Comparison of ENCODE assay signal across 11 cellular contexts in genomic region chr4:38082424-38083374, GRCh38.
A peak's percentile ranks its signal among the peaks of the same experiment; 100 is the strongest.
DNase-seq lines count a peak whose midpoint lies in the region; ATAC-seq, FAIRE-seq and TF ChIP-seq lines count a peak whose summit lies in the region.
"Had no signal": no experiment of that assay in that cellular context is flagged by ENCODE, and none has a peak within 500 bp of the region (broad histone marks: within the 10 kb centered on the region; RNA-seq: fewer than 3 reads in every experiment).

No MANE protein-coding gene starts in this region.

- no peak overlapping the region for H3K18ac ChIP-seq in neuronal stem cell (ENCODE audit: low read length)

- H3K23ac ChIP-seq in neuronal stem cell (ENCODE audit: low read depth, low read length, poor library complexity), result no peak overlapping the region

- TF ChIP-seq POLR2A in GM12878 (IDR thresholded peaks at IDR 0.05; ENCODE audit: low read depth, low read length) (no peak), stomach (IDR thresholded peaks at IDR 0.05) (no peak)

- BruUV-seq in GM12878 (replicated peaks; lab: Mats Ljungman, UMichigan), result no TSS peak

- H3K9ac ChIP-seq in GM12878 (ENCODE audit: control insufficient read depth, insufficient read depth, low read length), result no peak overlapping the region
- H3K9ac ChIP-seq in neuronal stem cell (ENCODE audit: low read depth, low read length, poor library complexity), result no peak overlapping the region

- no peak overlapping the region for H2BK12ac ChIP-seq in neuronal stem cell (ENCODE audit: low read length)

- DNase-seq in HT1080 (ENCODE audit: low read depth), result peak; percentile 53
- DNase-seq in GM12878 (ENCODE audit: low read depth, low spot score), result no peak
- DNase-seq in kidney tubule cell (ENCODE audit: low spot score), result peak; percentile 78
- no peak for DNase-seq in stomach
- DNase-seq in neuronal stem cell (ENCODE audit: low spot score), result no peak
- DNase-seq in COR-L47 (lab: John Stamatoyannopoulos, UW), result no peak
- DNase-seq in COLO829 (ENCODE audit: low spot score), result no peak
- no peak for DNase-seq in activated CD4-positive, alpha-beta memory T cell treated with anti-CD3 and anti-CD28 coated beads, Interleukin-2, amount 10 ng/mL, durations not matched to agents 7 days and 5 days
- DNase-seq: activated naive CD8-positive, alpha-beta T cell treated with anti-CD3 and anti-CD28 coated beads, Interleukin-2, amount 10 ng/mL, durations not matched to agents 7 days and 5 days; NCI-H2029; T-cell had no signal

- TF ChIP-seq CTCF in GM12878 (IDR thresholded peaks at IDR 0.05 in 2 of 3, conservative IDR thresholded peaks at IDR 0.05 in 1 of 3; ENCODE audit: control insufficient read depth in 2 of 3, extremely low read depth in 1 of 3, insufficient read depth in 1 of 3, low read depth in 3 of 3, low read length in 3 of 3) (no peak), stomach (IDR thresholded peaks at IDR 0.05) (no peak)

- ATAC-seq in GM12878, result peak; percentile 21; the same call in 2 of the 3 replicates
- ATAC-seq: T-cell had no signal

- H3K4ac ChIP-seq in neuronal stem cell (ENCODE audit: low read length), result no peak overlapping the region

- H3K4me2 ChIP-seq in GM12878 (ENCODE audit: control insufficient read depth, insufficient read depth), result no peak overlapping the region
- no peak overlapping the region for H3K4me2 ChIP-seq in neuronal stem cell (ENCODE audit: insufficient read depth, low read length, poor library complexity, severe bottlenecking)

- no peak for TF ChIP-seq EP300 in GM12878 (IDR thresholded peaks at IDR 0.05; ENCODE audit: borderline replicate concordance in 1 of 2, control insufficient read depth in 1 of 2, low read depth in 2 of 2, low read length in 2 of 2)
- no peak for TF ChIP-seq EP300 in stomach (IDR thresholded peaks at IDR 0.05)

- H3K4me3 Mint-ChIP-seq in activated CD4-positive, alpha-beta memory T cell treated with anti-CD3 and anti-CD28 coated beads, Interleukin-2, amount 10 ng/mL, durations not matched to agents 7 days and 5 days, result no peak overlapping the region
- H3K4me3 Mint-ChIP-seq: activated naive CD8-positive, alpha-beta T cell treated with anti-CD3 and anti-CD28 coated beads, Interleukin-2, amount 10 ng/mL, durations not matched to agents 7 days and 5 days; T-cell had no signal

- H3K79me1 ChIP-seq in neuronal stem cell (ENCODE audit: low read depth, low read length), result no peaks in the 10 kb centered on the region

- H4K8ac ChIP-seq in neuronal stem cell (ENCODE audit: low read depth, low read length), result no peak overlapping the region

- H3K27me3 ChIP-seq in GM12878 (replicated peaks in 1 of 2; ENCODE audit: control insufficient read depth in 2 of 2, insufficient read depth in 2 of 2, low read length in 1 of 2), result no peaks in the 10 kb centered on the region
- H3K27me3 ChIP-seq in stomach, result no peaks in the 10 kb centered on the region
- no peaks in the 10 kb centered on the region for H3K27me3 ChIP-seq in neuronal stem cell (ENCODE audit: control insufficient read depth in 3 of 3, insufficient read depth in 3 of 3, low read depth in 1 of 3, low read length in 3 of 3)

- peaks cover 8% of the 10 kb centered on the region for H3K4me1 Mint-ChIP-seq in activated CD4-positive, alpha-beta memory T cell treated with anti-CD3 and anti-CD28 coated beads, Interleukin-2, amount 10 ng/mL, durations not matched to agents 7 days and 5 days
- H3K4me1 Mint-ChIP-seq: activated naive CD8-positive, alpha-beta T cell treated with anti-CD3 and anti-CD28 coated beads, Interleukin-2, amount 10 ng/mL, durations not matched to agents 7 days and 5 days had no signal

- H3K9me3 ChIP-seq in GM12878 (replicated peaks; ENCODE audit: control insufficient read depth, insufficient read depth, low read length) (no peaks in the 10 kb centered on the region; the same call in 2 of the 3 replicates), stomach (no peaks in the 10 kb centered on the region), neuronal stem cell (replicated peaks in 1 of 2; ENCODE audit: control insufficient read depth in 2 of 2, insufficient read depth in 1 of 2, low read depth in 1 of 2, low read length in 2 of 2) (no peaks in the 10 kb centered on the region)

- TF ChIP-seq RAD21 in GM12878 (IDR thresholded peaks at IDR 0.05; ENCODE audit: insufficient read depth, low read depth, low read length), result no peak

- H2BK5ac ChIP-seq in neuronal stem cell (ENCODE audit: low read length), result no peak overlapping the region

- RAD21 ChIA-PET in GM12878 (lab: Charles Lee; ENCODE audit: unreplicated experiment), result interaction anchor here (1.0 to 8.3 kb wide), 3 partner anchors 23 to 97 kb away, joined by 4 to 128 read pairs (median 4); no protein-coding TSS in a partner anchor

- H2BK120ac ChIP-seq in neuronal stem cell (ENCODE audit: low read depth, low read length), result no peak overlapping the region

- H4K91ac ChIP-seq in neuronal stem cell (ENCODE audit: low read depth, low read length, poor library complexity), result no peak overlapping the region

- intact Hi-C loops in GM12878 (cut with micrococcal nuclease; ENCODE audit: unreplicated experiment) (no loop called here), stomach (cut with DNase I; ENCODE audit: low total_unique reads) (no loop called here)

- H3K27ac ChIP-seq in GM12878 (ENCODE audit: control insufficient read depth, insufficient read depth), result no peak overlapping the region
- H3K27ac ChIP-seq in stomach, result peak overlapping the region; percentile 39 to 82 (median 76)
- no peak overlapping the region for H3K27ac ChIP-seq in neuronal stem cell (replicated peaks; ENCODE audit: low read length)

- H3K4me1 ChIP-seq in GM12878 (ENCODE audit: control insufficient read depth, insufficient read depth, low read length) (peaks cover 17% of the 10 kb centered on the region), stomach (peaks cover 22 to 91% (median 40%) of the 10 kb centered on the region in 4 donors), neuronal stem cell (ENCODE audit: control insufficient read depth in 2 of 2, insufficient read depth in 1 of 2, low read depth in 1 of 2, low read length in 2 of 2) (peaks cover 2 to 23% of the 10 kb centered on the region in 2 donors)

- no peaks in the 10 kb centered on the region for H3K9me3 Mint-ChIP-seq in activated CD4-positive, alpha-beta memory T cell treated with anti-CD3 and anti-CD28 coated beads, Interleukin-2, amount 10 ng/mL, durations not matched to agents 7 days and 5 days
- H3K9me3 Mint-ChIP-seq: activated naive CD8-positive, alpha-beta T cell treated with anti-CD3 and anti-CD28 coated beads, Interleukin-2, amount 10 ng/mL, durations not matched to agents 7 days and 5 days; T-cell had no signal

- 93% methylated on average over 11 of the region's 11 CpGs for WGBS in GM12878 (ENCODE audit: insufficient coverage, insufficient replicate concordance, low lambda C conversion rate, missing lambda C conversion rate)
- WGBS in stomach, 5 donors, result 77 to 84% (median 80%) methylated on average over 11 of the region's 11 CpGs
- WGBS in neuronal stem cell (ENCODE audit: extremely low coverage in 2 of 2, insufficient read length in 2 of 2, insufficient replicate concordance in 1 of 2), 2 donors, result no CpG with 5 or more reads among the region's 11 CpGs

- H4K20me1 ChIP-seq in GM12878 (ENCODE audit: control insufficient read depth, insufficient read depth), result no peaks in the 10 kb centered on the region

- peaks cover 11% of the 10 kb centered on the region for H3K36me3 Mint-ChIP-seq in activated CD4-positive, alpha-beta memory T cell treated with anti-CD3 and anti-CD28 coated beads, Interleukin-2, amount 10 ng/mL, durations not matched to agents 7 days and 5 days (ENCODE audit: low read depth)

- no peak overlapping the region for H2AK5ac ChIP-seq in neuronal stem cell (ENCODE audit: low read depth, low read length)

- SMC1A ChIA-PET in GM12878 (lab: Charles Lee; ENCODE audit: uncharacterized antibody, unreplicated experiment), result interaction anchor here (1.1 to 2.2 kb wide), 8 partner anchors 8 to 593 kb away, joined by 3 to 9 read pairs (median 4); no protein-coding TSS in a partner anchor

- H2AFZ ChIP-seq in GM12878 (ENCODE audit: control insufficient read depth, low read depth, low read length) (no peak overlapping the region), neuronal stem cell (ENCODE audit: low read length) (no peak overlapping the region)

- H3K4me3 ChIP-seq in GM12878 (no peak overlapping the region), stomach (no peak overlapping the region), neuronal stem cell (ENCODE audit: low read length in 2 of 2) (no peak overlapping the region)

- no peak overlapping the region for H3K14ac ChIP-seq in neuronal stem cell (ENCODE audit: low read length)

- POLR2A ChIA-PET in GM12878 (lab: Charles Lee), result interaction anchor here (0.6 to 1.0 kb wide), 3 partner anchors 12 to 49 kb away, joined by 3 to 4 read pairs (median 3); no protein-coding TSS in a partner anchor
- POLR2A ChIA-PET in activated CD4-positive, alpha-beta memory T cell treated with anti-CD3 and anti-CD28 coated beads, Interleukin-2, amount 10 ng/mL, durations not matched to agents 7 days and 5 days (lab: Charles Lee), result interaction anchor here (1.0 to 1.3 kb wide), 2 partner anchors 8 to 52 kb away, joined by 3 to 4 read pairs; no protein-coding TSS in a partner anchor

- CTCF ChIA-PET in GM12878 (lab: Yijun Ruan, JAX), result interaction anchor here (0.6 to 1.7 kb wide), 5 partner anchors 14 to 96 kb away, joined by 3 to 6 read pairs (median 4); no protein-coding TSS in a partner anchor
- CTCF ChIA-PET in activated CD4-positive, alpha-beta memory T cell treated with anti-CD3 and anti-CD28 coated beads, Interleukin-2, amount 10 ng/mL, durations not matched to agents 7 days and 5 days (lab: Charles Lee), result interaction anchor here (0.6 to 2.0 kb wide), 5 partner anchors 8 to 97 kb away, joined by 3 to 6 read pairs (median 3); no protein-coding TSS in a partner anchor

- peaks cover 4% of the 10 kb centered on the region for H3K79me2 ChIP-seq in GM12878 (ENCODE audit: control insufficient read depth, insufficient read depth, low read length)

- H2BK15ac ChIP-seq in neuronal stem cell (ENCODE audit: low read length), result no peak overlapping the region

- no peak overlapping the region for H3K27ac Mint-ChIP-seq in activated CD4-positive, alpha-beta memory T cell treated with anti-CD3 and anti-CD28 coated beads, Interleukin-2, amount 10 ng/mL, durations not matched to agents 7 days and 5 days
- H3K27ac Mint-ChIP-seq: activated naive CD8-positive, alpha-beta T cell treated with anti-CD3 and anti-CD28 coated beads, Interleukin-2, amount 10 ng/mL, durations not matched to agents 7 days and 5 days; T-cell had no signal

- peaks cover 0 to 7% of the 10 kb centered on the region in 2 experiments; a peak in 3 of 4 replicates for H3K36me3 ChIP-seq in GM12878 (ENCODE audit: control insufficient read depth in 2 of 2, insufficient read depth in 2 of 2, low read length in 1 of 2)
- H3K36me3 ChIP-seq in stomach, result peaks cover 0 to 5% (median 2%) of the 10 kb centered on the region in 4 donors
- peaks cover 0 to 4% of the 10 kb centered on the region in 2 donors for H3K36me3 ChIP-seq in neuronal stem cell (replicated peaks in 1 of 2; ENCODE audit: control insufficient read depth in 2 of 2, insufficient read depth in 2 of 2, low read length in 2 of 2)

- H3K27me3 Mint-ChIP-seq in activated CD4-positive, alpha-beta memory T cell treated with anti-CD3 and anti-CD28 coated beads, Interleukin-2, amount 10 ng/mL, durations not matched to agents 7 days and 5 days, result no peaks in the 10 kb centered on the region
- H3K27me3 Mint-ChIP-seq: activated naive CD8-positive, alpha-beta T cell treated with anti-CD3 and anti-CD28 coated beads, Interleukin-2, amount 10 ng/mL, durations not matched to agents 7 days and 5 days; T-cell had no signal

- FAIRE-seq in GM12878 (lab: Jason Lieb, UNC), result no peak

- in situ Hi-C loops in GM12878 (cut with MboI), result no loop called here

Comparison
In these comparisons a context has a peak if more than half of its experiments do, and no peak if none do; other contexts are left out.
1. DNase-seq: peak in HT1080 (single experiment) and kidney tubule cell (single experiment); none in GM12878 (single experiment), stomach (single experiment), neuronal stem cell (single experiment), COR-L47 (single experiment), COLO829 (single experiment) and activated CD4-positive, alpha-beta memory T cell treated with anti-CD3 and anti-CD28 coated beads, Interleukin-2, amount 10 ng/mL, durations not matched to agents 7 days and 5 days (single experiment).
2. H3K27ac ChIP-seq: peak in stomach (5 of 5); none in GM12878 (single experiment) and neuronal stem cell (single experiment).